ENCODE assay signal across 23 cellular contexts in the genomic region with DNA sequence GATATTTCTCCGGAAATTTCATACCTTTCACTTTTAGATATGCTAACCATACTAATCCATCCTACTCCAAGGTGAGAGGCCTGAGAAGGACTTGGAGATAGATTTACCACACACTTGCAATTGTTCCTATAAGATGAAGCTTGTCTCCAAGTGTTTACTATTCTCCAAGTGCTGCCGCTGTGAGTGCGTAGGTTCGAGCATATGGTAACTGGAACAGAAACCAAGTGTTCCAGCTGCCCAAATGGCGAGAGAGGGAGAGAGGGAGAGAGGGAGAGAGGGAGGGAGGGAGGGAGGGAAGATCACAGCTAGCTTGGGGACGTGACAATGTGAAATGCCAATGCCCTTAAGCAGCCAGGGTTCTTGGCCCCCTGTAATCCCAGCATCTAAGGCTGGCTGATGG. TPM values are rescaled to one million over a fixed set of nuclear protein-coding genes. Genes with fewer than 3 reads are reported as not detected.
A peak's percentile ranks its signal among the peaks of the same experiment; 100 is the strongest.
DNase-seq lines count a peak whose midpoint lies in the region; ATAC-seq, FAIRE-seq and TF ChIP-seq lines count a peak whose summit lies in the region.
"Had no signal": no experiment of that assay in that cellular context is flagged by ENCODE, and none has a peak within 500 bp of the region (broad histone marks: within the 10 kb centered on the region; RNA-seq: fewer than 3 reads in every experiment).

No MANE protein-coding gene starts in this region.

- FAIRE-seq in A549 (lab: Jason Lieb, UNC), result no peak
- FAIRE-seq: frontal cortex, GM12878 had no signal

- H3K27ac ChIP-seq in A549 (0 out of 6 replicates have a peak overlapping the region, but pooled peaks of 1 of the 2 experiments have one; percentile 11), esophagus (ENCODE audit: low read depth in 2 of 2, low read length in 1 of 2) (peak overlapping the region; percentile 83 to 85), psoas muscle (peak overlapping the region; percentile 87), thyroid gland (no peak overlapping the region)
- H3K27ac ChIP-seq: parathyroid adenoma had no signal

- CTCF ChIA-PET in A549 (lab: Yijun Ruan, JAX), result interaction anchor here (1.2 to 1.7 kb wide), 3 partner anchors 15 to 189 kb away, joined by 3 to 6 read pairs (median 5); no protein-coding TSS in a partner anchor

- no peak for TF ChIP-seq RAD21 in A549 (conservative IDR thresholded peaks at IDR 0.05 in 1 of 2, IDR thresholded peaks at IDR 0.05 in 1 of 2)

- peaks cover 0 to 19% of the 10 kb centered on the region in 2 donors for H3K36me3 ChIP-seq in esophagus (ENCODE audit: control insufficient read depth in 2 of 2, insufficient read depth in 2 of 2, low read length in 1 of 2)
- peaks cover 8 to 67% of the 10 kb centered on the region in 2 donors for H3K36me3 ChIP-seq in psoas muscle (ENCODE audit: insufficient read depth in 1 of 2, low read depth in 1 of 2)
- H3K36me3 ChIP-seq in thyroid gland, result peaks cover 19 to 22% of the 10 kb centered on the region in 2 donors

- 91% methylated on average over 4 of the region's 6 CpGs for WGBS in A549 (ENCODE audit: missing lambda C conversion rate)
- 58 to 63% methylated on average over 6 of the region's 6 CpGs for WGBS in esophagus, 2 donors
- WGBS in psoas muscle, 3 donors, result 25 to 42% (median 27%) methylated on average over 6 of the region's 6 CpGs
- WGBS in thyroid gland, 2 donors, result 84 to 94% methylated on average over 6 of the region's 6 CpGs

- H3K4me2 ChIP-seq in A549, result 0 out of 3 replicates have a peak overlapping the region, but pooled peaks have one; percentile 7

- TF ChIP-seq EP300 in A549 (IDR thresholded peaks at IDR 0.05), result no peak

- no peak for TF ChIP-seq CTCF in A549 (IDR thresholded peaks at IDR 0.05)
- no peak for TF ChIP-seq CTCF in psoas muscle (IDR thresholded peaks at IDR 0.05)
- TF ChIP-seq CTCF in thyroid gland (IDR thresholded peaks at IDR 0.05), result no peak

- H3K9me3 ChIP-seq in A549, result no peaks in the 10 kb centered on the region
- H3K9me3 ChIP-seq in esophagus (ENCODE audit: control insufficient read depth in 2 of 2, insufficient read depth in 1 of 2, low read depth in 1 of 2, low read length in 1 of 2), result no peaks in the 10 kb centered on the region
- no peaks in the 10 kb centered on the region for H3K9me3 ChIP-seq in psoas muscle
- no peaks in the 10 kb centered on the region for H3K9me3 ChIP-seq in thyroid gland

- intact Hi-C loops in psoas muscle (cut with DNase I) (no loop called here), thyroid gland (cut with DNase I) (no loop called here), sciatic nerve (cut with DNase I) (no loop called here)

- ATAC-seq in A549 (no peak), psoas muscle (peak in 3 of 4 donors; percentile 39 to 48 (median 48)), sciatic nerve (no peak)
- ATAC-seq: GM12878; naive thymus-derived CD8-positive, alpha-beta T cell; T-cell had no signal

- H3K27me3 ChIP-seq in esophagus (ENCODE audit: control insufficient read depth in 1 of 2, insufficient read depth in 2 of 2, low read length in 2 of 2), result no peaks in the 10 kb centered on the region
- H3K27me3 ChIP-seq in psoas muscle (ENCODE audit: insufficient read depth in 3 of 3, low read length in 2 of 3), result no peaks in the 10 kb centered on the region
- no peaks in the 10 kb centered on the region for H3K27me3 ChIP-seq in thyroid gland

- POLR2A ChIA-PET in A549 (lab: Yijun Ruan, JAX), result interaction anchor here (0.7 kb wide), 1 partner anchor 11 kb away, joined by 3 read pairs; no protein-coding TSS in a partner anchor

- TF ChIP-seq POLR2A in A549 (IDR thresholded peaks at IDR 0.05; ENCODE audit: low read length) (no peak), thyroid gland (IDR thresholded peaks at IDR 0.05) (no peak)

- H3K4me1 ChIP-seq in A549 (peaks cover 50% of the 10 kb centered on the region), esophagus (ENCODE audit: control insufficient read depth in 2 of 2, insufficient read depth in 2 of 2, low read length in 1 of 2) (peaks cover 0 to 5% of the 10 kb centered on the region in 2 donors), psoas muscle (peaks cover 32% of the 10 kb centered on the region), thyroid gland (peaks cover 3 to 29% of the 10 kb centered on the region in 2 donors)
- H3K4me1 ChIP-seq: parathyroid adenoma had no signal

- DNase-seq in A549 (ENCODE audit: low read depth in 1 of 2, low spot score in 1 of 2), result no peak
- DNase-seq in NCI-H1694 treated with DMSO at 0.1 percent for 48 hours (lab: John Stamatoyannopoulos, UW), result peak; percentile 40
- no peak for DNase-seq in psoas muscle
- DNase-seq in activated CD8-positive, alpha-beta memory T cell treated with anti-CD3 and anti-CD28 coated beads, Interleukin-2, amount 50 U/mL, for 48 hours, result no peak
- no peak for DNase-seq in NCI-H526 treated with DMSO at 0.1 percent for 48 hours (lab: John Stamatoyannopoulos, UW)
- no peak for DNase-seq in thyroid gland
- DNase-seq in sciatic nerve (ENCODE audit: low spot score), result no peak
- DNase-seq: activated CD4-positive, alpha-beta T cell treated with anti-CD3 and anti-CD28 coated beads, Interleukin-2, amount 10 ng/mL, durations not matched to agents 24 days and 14 days; CD4-positive, CD25-positive, alpha-beta regulatory T cell; DMS153; Kasumi-1; kidney glomerular epithelial cell; mesendoderm; naive thymus-derived CD8-positive, alpha-beta T cell; NCI-H1048; NCI-H82; SIG-M5; stimulated activated CD4-positive, alpha-beta T cell treated with anti-CD3 and anti-CD28 coated beads, Interleukin-4, amount 100 ng/mL, for 4 hours; T-cell had no signal

- H3K4me3 ChIP-seq in A549 (no peak overlapping the region), esophagus (ENCODE audit: low read depth in 1 of 2, low read length in 2 of 2) (no peak overlapping the region), psoas muscle (no peak overlapping the region), thyroid gland (replicated peaks in 1 of 3) (no peak overlapping the region)
- H3K4me3 ChIP-seq: GM12878 had no signal

TF ChIP-seq in A549, 52 proteins besides CTCF, POLR2A, EP300 and RAD21:
- TF ChIP-seq FOSB (CRISPR knock-in tag; IDR thresholded peaks at IDR 0.05), result no peak

RNA-seq across cellular contexts. Expression of a gene that starts 21.5 kb away (rescaled TPM):
- polyA plus RNA-seq in A549 (2011; rRNA removed), result 31.6 and 38.0 TPM in 2 replicates
- polyA plus RNA-seq in A549 (2012; cell fraction: cytosol; rRNA removed), result 38.4 and 40.1 TPM in 2 replicates
- polyA plus RNA-seq in A549 (2012; cell fraction: nucleus; rRNA removed), result 44.8 and 50.3 TPM in 2 replicates
- polyA plus RNA-seq in A549 (2017; fragmentation: RNase III; extraction: RNeasy Plus Mini Kit Qiagen cat#74134 plus additional on column Dnase treatment), result 24.9 to 27.2 TPM (median 26.8 TPM) in 3 replicates
- 47.1 and 48.2 TPM in 2 replicates for polyA minus RNA-seq in A549 (2011; rRNA and poly(A)+ RNA removed)
- polyA plus RNA-seq in esophagus, result 100 to 1,000 TPM in 1 of 2 donors, 10 to 100 TPM in 1; 61.3 to 142 TPM
- 10 to 100 TPM; 47.1 to 58.6 (median 54.6) TPM for total RNA-seq in psoas muscle
- 10 to 100 TPM; 45.7 to 46.7 (median 45.7) TPM for polyA plus RNA-seq in psoas muscle
- 10 to 100 TPM; 47.6 to 66.8 (median 51.3) TPM for total RNA-seq in thyroid gland
- total RNA-seq in sciatic nerve, result 47.1 TPM

RNA-seq across cellular contexts. Expression of a gene that starts 49.4 kb away (rescaled TPM):
- polyA plus RNA-seq in A549 (2011; rRNA removed), result 115 and 143 TPM in 2 replicates
- polyA plus RNA-seq in A549 (2012; cell fraction: cytosol; rRNA removed), result 241 and 269 TPM in 2 replicates
- 93.8 and 119 TPM in 2 replicates for polyA plus RNA-seq in A549 (2012; cell fraction: nucleus; rRNA removed)
- polyA plus RNA-seq in A549 (2017; fragmentation: RNase III; extraction: RNeasy Plus Mini Kit Qiagen cat#74134 plus additional on column Dnase treatment), result 171 to 204 TPM (median 179 TPM) in 3 replicates
- 87.4 and 95.5 TPM in 2 replicates for polyA minus RNA-seq in A549 (2011; rRNA and poly(A)+ RNA removed)
- polyA plus RNA-seq in esophagus, result 100 to 1,000 TPM; 171 to 204 TPM
- total RNA-seq in psoas muscle, result 100 to 1,000 TPM; 247 to 422 (median 337) TPM
- polyA plus RNA-seq in psoas muscle, result 100 to 1,000 TPM; 411 to 533 (median 483) TPM
- 100 to 1,000 TPM in 1 of 4 donors, 10 to 100 TPM in 3; 20.6 to 134 (median 70.8) TPM for total RNA-seq in thyroid gland
- 42.0 TPM for total RNA-seq in sciatic nerve

RNA-seq across cellular contexts. Expression of a gene that starts 49.7 kb away (rescaled TPM):
- polyA plus RNA-seq in A549 (2011; rRNA removed) (13.3 and 14.5 TPM in 2 replicates), A549 (2017; fragmentation: RNase III; extraction: RNeasy Plus Mini Kit Qiagen cat#74134 plus additional on column Dnase treatment) (11.4 to 13.0 TPM (median 13.0 TPM) in 3 replicates), esophagus (10 to 100 TPM; 20.3 to 31.2 TPM), psoas muscle (10 to 100 TPM; 27.6 to 46.1 (median 38.0) TPM)
- 24.6 and 31.0 TPM in 2 replicates for polyA plus RNA-seq in A549 (2012; cell fraction: cytosol; rRNA removed)
- 18.2 and 25.6 TPM in 2 replicates for polyA plus RNA-seq in A549 (2012; cell fraction: nucleus; rRNA removed)
- polyA minus RNA-seq in A549 (2011; rRNA and poly(A)+ RNA removed), result 7.6 and 8.2 TPM in 2 replicates
- total RNA-seq in psoas muscle (10 to 100 TPM; 12.1 to 32.0 (median 21.8) TPM), thyroid gland (10 to 100 TPM; 16.2 to 40.1 (median 24.3) TPM), sciatic nerve (23.6 TPM)

Comparison
In these comparisons a context has a peak if more than half of its experiments do, and no peak if none do; other contexts are left out.
1. ATAC-seq: peak in psoas muscle (3 of 4); none in A549 (0 of 2) and sciatic nerve (single experiment).
2. H3K27ac ChIP-seq: peak in esophagus (2 of 2) and psoas muscle (single experiment); none in thyroid gland (0 of 3).